ENCODE assay signal across 16 cellular contexts in genomic region chr6:160973856-160974255, GRCh38. TPM values are rescaled to one million over a fixed set of nuclear protein-coding genes. Genes with fewer than 3 reads are reported as not detected.
DNase-seq lines count a peak whose midpoint lies in the region; ATAC-seq and TF ChIP-seq lines count a peak whose summit lies in the region.
"Had no signal": no experiment of that assay in that cellular context is flagged by ENCODE, and none has a peak within 500 bp of the region (broad histone marks: within the 10 kb centered on the region; RNA-seq: fewer than 3 reads in every experiment).

No MANE protein-coding gene starts in this region.

- H3K4me1 ChIP-seq in left ventricle myocardium inferior, result peaks cover 40% of the 10 kb centered on the region
- peaks cover 11 to 28% (median 23%) of the 10 kb centered on the region in 5 donors for H3K4me1 ChIP-seq in subcutaneous abdominal adipose tissue (ENCODE audit: control insufficient read depth in 5 of 5, insufficient read depth in 5 of 5, low read length in 5 of 5)
- no peaks in the 10 kb centered on the region for H3K4me1 ChIP-seq in CD8-positive, alpha-beta T cell (ENCODE audit: insufficient read depth, low read length)
- H3K4me1 ChIP-seq: prostate gland had no signal

- peaks cover 44% of the 10 kb centered on the region for H3K4me1 Mint-ChIP-seq in brain
- no peaks in the 10 kb centered on the region for H3K4me1 Mint-ChIP-seq in CD8-positive, alpha-beta T cell (ENCODE audit: low read depth)

- no peak for TF ChIP-seq CTCF in brain (conservative IDR thresholded peaks at IDR 0.05)
- TF ChIP-seq CTCF in left ventricle myocardium inferior (IDR thresholded peaks at IDR 0.05; ENCODE audit: borderline replicate concordance), result no peak
- TF ChIP-seq CTCF in CD8-positive, alpha-beta T cell (IDR thresholded peaks at IDR 0.05), result no peak

- CTCF ChIA-PET in CD8-positive, alpha-beta T cell (lab: Charles Lee), result no interaction called here

- H3K9ac ChIP-seq in subcutaneous abdominal adipose tissue (ENCODE audit: low read length in 5 of 5), result no peak overlapping the region

- intact Hi-C loops in left ventricle myocardium inferior (cut with micrococcal nuclease), result no loop called here
- intact Hi-C loops in CD8-positive, alpha-beta T cell (cut with DNase I, micrococcal nuclease), result no loop called here

- ATAC-seq in CD8-positive, alpha-beta T cell, result no peak
- ATAC-seq: PC-3; stimulated activated naive CD8-positive, alpha-beta T cell treated with anti-CD3 and anti-CD28 coated beads, Interleukin-15, Interleukin-2, amounts not matched to agents 100 U/mL and 50 U/mL, for 24 hours had no signal

- no peak overlapping the region for H3K4me3 Mint-ChIP-seq in brain
- no peak overlapping the region for H3K4me3 Mint-ChIP-seq in CD8-positive, alpha-beta T cell
- H3K4me3 Mint-ChIP-seq: activated T-helper 1 cell treated with anti-CD3 and anti-CD28 coated beads, Interleukin-12 subunit alpha, Interleukin-12 subunit beta, Interleukin-2, Interleukin-4 antibody, amounts not matched to agents 30 ng/mL and 10 ng/mL and 1 ng/mL, durations not matched to agents 14 hours and 24 hours and 36 hours; CD4-positive, alpha-beta T cell had no signal

- peak overlapping the region in 3 of 5 experiments; percentile 54 to 91 (median 61) for H3K27ac Mint-ChIP-seq in brain
- H3K27ac Mint-ChIP-seq in CD8-positive, alpha-beta T cell, result no peak overlapping the region
- H3K27ac Mint-ChIP-seq: activated T-helper 1 cell treated with anti-CD3 and anti-CD28 coated beads, Interleukin-12 subunit alpha, Interleukin-12 subunit beta, Interleukin-2, Interleukin-4 antibody, amounts not matched to agents 30 ng/mL and 10 ng/mL and 1 ng/mL, durations not matched to agents 14 hours and 24 hours and 36 hours; CD4-positive, alpha-beta T cell had no signal

- H3K36me3 ChIP-seq in left ventricle myocardium inferior (no peaks in the 10 kb centered on the region), subcutaneous abdominal adipose tissue (ENCODE audit: control insufficient read depth in 5 of 5, insufficient read depth in 5 of 5, low read length in 5 of 5) (no peaks in the 10 kb centered on the region)
- no peaks in the 10 kb centered on the region for H3K36me3 ChIP-seq in CD8-positive, alpha-beta T cell (ENCODE audit: insufficient read depth, low read length)
- H3K36me3 ChIP-seq: prostate gland had no signal

- H3K9me3 ChIP-seq in left ventricle myocardium inferior (replicated peaks) (no peaks in the 10 kb centered on the region), subcutaneous abdominal adipose tissue (ENCODE audit: control insufficient read depth in 5 of 5, low read length in 5 of 5) (no peaks in the 10 kb centered on the region)
- no peaks in the 10 kb centered on the region for H3K9me3 ChIP-seq in CD8-positive, alpha-beta T cell (ENCODE audit: low read length)
- H3K9me3 ChIP-seq: mucosa of descending colon, prostate gland had no signal

- DNase-seq in H4 (ENCODE audit: low spot score), result peak; percentile 6
- DNase-seq in left ventricle myocardium inferior, result no peak
- no peak for DNase-seq in NCI-H1436 treated with DMSO at 0.1 percent for 48 hours (lab: John Stamatoyannopoulos, UW)
- DNase-seq in CD8-positive, alpha-beta T cell, result no peak
- DNase-seq in SHP77 (lab: John Stamatoyannopoulos, UW), result no peak
- no peak for DNase-seq in SW480 (ENCODE audit: low spot score)
- DNase-seq: activated CD4-positive, alpha-beta T cell treated with anti-CD3 and anti-CD28 coated beads, Interleukin-2, amount 50 U/mL, for 4 hours; CD4-positive, alpha-beta T cell; NCI-H1105 treated with DMSO at 0.1 percent for 48 hours; PC-3; stimulated activated naive CD8-positive, alpha-beta T cell treated with anti-CD3 and anti-CD28 coated beads, Interleukin-15, Interleukin-2, amounts not matched to agents 100 U/mL and 50 U/mL, for 24 hours had no signal

- H3K27me3 Mint-ChIP-seq in brain, result peaks cover 7% of the 10 kb centered on the region
- peaks cover 20% of the 10 kb centered on the region for H3K27me3 Mint-ChIP-seq in CD8-positive, alpha-beta T cell (ENCODE audit: low read depth)

- no peaks in the 10 kb centered on the region for H3K27me3 ChIP-seq in left ventricle myocardium inferior (ENCODE audit: low read depth)
- H3K27me3 ChIP-seq in subcutaneous abdominal adipose tissue (ENCODE audit: control insufficient read depth in 5 of 5, insufficient read depth in 4 of 5, low read length in 5 of 5), result no peaks in the 10 kb centered on the region
- H3K27me3 ChIP-seq in CD8-positive, alpha-beta T cell (ENCODE audit: insufficient read depth, low read length), result peaks cover 3% of the 10 kb centered on the region

- H3K4me3 ChIP-seq in left ventricle myocardium inferior, result peak overlapping the region; percentile 7
- no peak overlapping the region for H3K4me3 ChIP-seq in subcutaneous abdominal adipose tissue (ENCODE audit: low read depth in 1 of 5, low read length in 5 of 5)
- H3K4me3 ChIP-seq in CD8-positive, alpha-beta T cell (ENCODE audit: low read depth, low read length), result no peak overlapping the region
- H3K4me3 ChIP-seq: mucosa of descending colon, prostate gland had no signal

- no peaks in the 10 kb centered on the region for H3K36me3 Mint-ChIP-seq in brain
- no peaks in the 10 kb centered on the region for H3K36me3 Mint-ChIP-seq in CD8-positive, alpha-beta T cell

- peaks cover 0 to 5% (median 3%) of the 10 kb centered on the region in 5 experiments for H3K9me3 Mint-ChIP-seq in brain
- no peaks in the 10 kb centered on the region for H3K9me3 Mint-ChIP-seq in CD8-positive, alpha-beta T cell
- H3K9me3 Mint-ChIP-seq: activated T-helper 1 cell treated with anti-CD3 and anti-CD28 coated beads, Interleukin-12 subunit alpha, Interleukin-12 subunit beta, Interleukin-2, Interleukin-4 antibody, amounts not matched to agents 30 ng/mL and 10 ng/mL and 1 ng/mL, durations not matched to agents 14 hours and 24 hours and 36 hours; CD4-positive, alpha-beta T cell had no signal

- POLR2A ChIA-PET in CD8-positive, alpha-beta T cell (lab: Charles Lee), result no interaction called here

- H3K27ac ChIP-seq in left ventricle myocardium inferior (replicated peaks) (peak overlapping the region; percentile 90), subcutaneous abdominal adipose tissue (ENCODE audit: low read depth, low read length) (peak overlapping the region; percentile 55)
- H3K27ac ChIP-seq in CD8-positive, alpha-beta T cell (ENCODE audit: low read depth, low read length), result no peak overlapping the region
- H3K27ac ChIP-seq: prostate gland had no signal

RNA-seq across cellular contexts. Expression of gene MAP3K4, which starts 17.7 kb away (rescaled TPM):
- total RNA-seq in H4 (2014; rRNA removed; shearing (Covaris generic)), result 10.3 and 10.5 TPM in 2 replicates
- polyA plus RNA-seq in brain (ENCODE audit: insufficient read depth, low read depth, low replicate concordance), result 12.8 TPM
- total RNA-seq in left ventricle myocardium inferior, result 37.1 TPM
- 10 to 100 TPM; 39.1 to 43.1 TPM for total RNA-seq in CD8-positive, alpha-beta T cell
